Comparison of ENCODE assay signal across 7 cellular contexts in the genomic region with DNA sequence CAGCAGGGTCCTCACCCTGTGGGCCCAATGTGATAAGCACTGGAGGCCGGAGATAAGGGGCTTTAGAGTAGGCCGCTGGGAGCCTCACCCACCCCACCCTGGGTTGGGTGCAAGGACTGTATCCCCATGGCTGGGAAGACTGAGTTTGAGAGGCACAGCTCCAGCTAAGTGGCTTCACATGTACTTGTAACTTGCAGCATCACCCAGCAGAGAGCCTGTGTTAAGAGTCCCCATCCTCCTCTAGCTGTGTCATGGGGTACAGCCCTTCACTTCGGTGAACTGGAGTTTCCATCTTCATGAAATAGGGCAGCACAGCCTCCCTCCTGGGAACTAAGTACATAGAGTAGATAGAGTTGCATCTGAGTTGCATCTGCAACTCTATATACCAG. TPM values are rescaled to one million over a fixed set of nuclear protein-coding genes. Genes with fewer than 3 reads are reported as not detected.
DNase-seq lines count a peak whose midpoint lies in the region; ATAC-seq and TF ChIP-seq lines count a peak whose summit lies in the region.
"Had no signal": no experiment of that assay in that cellular context is flagged by ENCODE, and none has a peak within 500 bp of the region (broad histone marks: within the 10 kb centered on the region; RNA-seq: fewer than 3 reads in every experiment).

No MANE protein-coding gene starts in this region.

- H3K4me3 ChIP-seq in H7 (ENCODE audit: insufficient read depth, low read depth, low read length), result peak overlapping the region; percentile 97

- DNase-seq in H7 (no peak), NCI-H446 treated with DMSO at 0.1 percent for 48 hours (lab: John Stamatoyannopoulos, UW) (no peak)
- DNase-seq in activated naive CD8-positive, alpha-beta T cell treated with anti-CD3 and anti-CD28 coated beads, Interleukin-2, amount 50 U/mL, for 24 hours, result no peak
- no peak for DNase-seq in activated CD4-positive, alpha-beta T cell treated with anti-CD3 and anti-CD28 coated beads, Interleukin-2, amount 50 U/mL, for 48 hours

- no peak for ATAC-seq in activated naive CD8-positive, alpha-beta T cell treated with anti-CD3 and anti-CD28 coated beads, Interleukin-2, amount 50 U/mL, for 24 hours
- no peak for ATAC-seq in GM19455 (IDR thresholded peaks at IDR 0.05; ENCODE audit: unreplicated experiment)
- ATAC-seq: sciatic nerve had no signal

- H3K9me3 Mint-ChIP-seq in activated naive CD8-positive, alpha-beta T cell treated with anti-CD3 and anti-CD28 coated beads, Interleukin-2, amount 50 U/mL, for 24 hours, result no peaks in the 10 kb centered on the region
- no peaks in the 10 kb centered on the region for H3K9me3 Mint-ChIP-seq in nephron

- H3K27ac Mint-ChIP-seq in activated naive CD8-positive, alpha-beta T cell treated with anti-CD3 and anti-CD28 coated beads, Interleukin-2, amount 50 U/mL, for 24 hours, result peak overlapping the region; percentile 75
- peak overlapping the region; percentile 35 to 72 (median 68) for H3K27ac Mint-ChIP-seq in nephron

- TF ChIP-seq CTCF in nephron (IDR thresholded peaks at IDR 0.05; ENCODE audit: unreplicated experiment in 3 of 3), result no peak

- H3K4me1 Mint-ChIP-seq in activated naive CD8-positive, alpha-beta T cell treated with anti-CD3 and anti-CD28 coated beads, Interleukin-2, amount 50 U/mL, for 24 hours, result peaks cover 27% of the 10 kb centered on the region
- peaks cover 24% of the 10 kb centered on the region for H3K4me1 Mint-ChIP-seq in nephron

- H3K27me3 ChIP-seq in H7 (ENCODE audit: control insufficient read depth, insufficient read depth, low read length), result peaks cover 9% of the 10 kb centered on the region

- peaks cover 6% of the 10 kb centered on the region for H3K36me3 Mint-ChIP-seq in activated naive CD8-positive, alpha-beta T cell treated with anti-CD3 and anti-CD28 coated beads, Interleukin-2, amount 50 U/mL, for 24 hours (ENCODE audit: low read depth)
- peaks cover 13% of the 10 kb centered on the region for H3K36me3 Mint-ChIP-seq in nephron (ENCODE audit: low read depth)

- peaks cover 14% of the 10 kb centered on the region for H3K36me3 ChIP-seq in H7 (replicated peaks; ENCODE audit: control insufficient read depth, insufficient read depth, low read length)

- peak overlapping the region; percentile 85 for H3K4me3 Mint-ChIP-seq in activated naive CD8-positive, alpha-beta T cell treated with anti-CD3 and anti-CD28 coated beads, Interleukin-2, amount 50 U/mL, for 24 hours
- H3K4me3 Mint-ChIP-seq in nephron, result peak overlapping the region; percentile 78 to 92 (median 89)

- H3K27me3 Mint-ChIP-seq in activated naive CD8-positive, alpha-beta T cell treated with anti-CD3 and anti-CD28 coated beads, Interleukin-2, amount 50 U/mL, for 24 hours, result no peaks in the 10 kb centered on the region
- H3K27me3 Mint-ChIP-seq in nephron (ENCODE audit: low read depth), result no peaks in the 10 kb centered on the region

RNA-seq across cellular contexts. Expression of a gene that starts 1.3 kb away (rescaled TPM):
- total RNA-seq in H7 (2014; rRNA removed; shearing (Covaris generic)), result 508 and 571 TPM in 2 replicates

RNA-seq across cellular contexts. Expression of a gene that starts 1.5 kb away (rescaled TPM):
- not detected in 2 replicates for total RNA-seq in H7 (2014; rRNA removed; shearing (Covaris generic))

RNA-seq across cellular contexts. Expression of a gene that starts 6.0 kb away (rescaled TPM):
- 85.4 and 104 TPM in 2 replicates for total RNA-seq in H7 (2014; rRNA removed; shearing (Covaris generic))

RNA-seq across cellular contexts. Expression of a gene that starts 9.1 kb away (rescaled TPM):
- 10.0 and 22.6 TPM in 2 replicates for total RNA-seq in H7 (2014; rRNA removed; shearing (Covaris generic))

RNA-seq across cellular contexts. Expression of a gene that starts 25.0 kb away (rescaled TPM):
- total RNA-seq in H7 (2014; rRNA removed; shearing (Covaris generic)), result 15.4 and 30.4 TPM in 2 replicates
